ENCODE assay signal across 23 cellular contexts in the genomic region with DNA sequence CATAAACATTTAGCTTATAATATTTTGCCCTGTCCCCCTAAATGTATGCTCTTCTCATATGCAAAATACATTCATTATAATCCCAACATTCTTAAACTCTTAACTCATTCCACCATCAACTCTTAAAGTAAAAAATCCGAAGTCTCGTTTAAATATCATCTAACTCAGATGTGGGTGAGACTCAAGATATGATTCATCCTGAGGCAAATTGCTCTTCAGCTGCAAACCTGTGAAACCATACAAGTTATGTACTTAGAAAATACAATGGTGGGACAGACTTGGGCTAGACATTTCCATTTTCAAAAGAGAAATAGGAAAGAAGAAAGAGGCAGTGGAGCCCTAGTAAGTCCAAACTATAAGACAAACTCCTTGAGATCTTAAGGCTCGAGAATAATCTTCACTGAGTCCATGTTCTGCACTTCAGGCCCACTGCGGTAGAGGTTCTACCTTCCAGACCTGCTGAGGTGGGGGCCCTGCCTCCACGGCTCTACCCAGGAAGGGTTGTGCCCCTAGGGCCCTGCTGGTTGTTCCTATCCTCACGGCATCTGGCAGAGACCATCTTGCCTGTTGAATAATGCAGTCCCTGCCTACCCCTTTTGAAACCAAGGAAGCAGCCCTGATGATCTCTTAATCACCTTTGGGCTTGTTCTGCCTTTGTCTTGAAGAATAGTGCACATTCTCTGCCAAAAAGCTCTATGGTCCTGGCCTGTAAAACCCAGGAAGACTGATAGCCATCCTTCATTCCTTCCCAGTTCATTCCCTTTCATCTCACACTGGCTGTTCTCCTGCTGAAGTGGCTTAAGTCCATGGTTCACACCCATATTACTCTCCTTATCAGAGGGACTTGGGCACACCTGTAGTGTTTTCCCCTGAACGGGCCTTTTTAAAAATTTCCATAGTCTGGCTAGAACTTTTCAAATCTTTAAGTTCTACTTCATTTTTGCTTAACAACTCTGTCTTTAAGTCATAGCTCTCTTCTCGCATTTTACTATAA. TPM values are rescaled to one million over a fixed set of nuclear protein-coding genes. Genes with fewer than 3 reads are reported as not detected.
A peak's percentile ranks its signal among the peaks of the same experiment; 100 is the strongest.
DNase-seq lines count a peak whose midpoint lies in the region; ATAC-seq and TF ChIP-seq lines count a peak whose summit lies in the region.
"Had no signal": no experiment of that assay in that cellular context is flagged by ENCODE, and none has a peak within 500 bp of the region (broad histone marks: within the 10 kb centered on the region; RNA-seq: fewer than 3 reads in every experiment).

No MANE protein-coding gene starts in this region.

- no peaks in the 10 kb centered on the region for H3K9me3 Mint-ChIP-seq in natural killer cell treated with Interleukin-12 subunit alpha and Interleukin-12 subunit beta and Interleukin-15 and Interleukin-18, amount 100 ng/mL, for 72 hours
- H3K9me3 Mint-ChIP-seq in natural killer cell (no peaks in the 10 kb centered on the region), memory B cell (no peaks in the 10 kb centered on the region)
- H3K9me3 Mint-ChIP-seq in activated T-helper 17 cell treated with anti-CD3 and anti-CD28 coated beads, Interleukin-2, amount 50 U/mL, for 72 hours = no peaks in the 10 kb centered on the region
- H3K9me3 Mint-ChIP-seq: activated T-helper 2 cell treated with anti-CD3 and anti-CD28 coated beads, Interferon-gamma antibody, Interleukin-2, Interleukin-4, amounts not matched to agents 10 μg/mL and 5 μg/mL and 100 μg/mL, durations not matched to agents 14 hours and 24 hours and 36 hours; CD4-positive, alpha-beta memory T cell; central memory CD8-positive, alpha-beta T cell; naive B cell; T-helper 2 cell treated with Interferon-gamma antibody and Interleukin-4, amounts not matched to agents 5 μg/mL and 100 μg/mL, for 36 hours had no signal

- H3K36me3 Mint-ChIP-seq in natural killer cell treated with Interleukin-12 subunit alpha and Interleukin-12 subunit beta and Interleukin-15 and Interleukin-18, amount 100 ng/mL, for 72 hours = no peaks in the 10 kb centered on the region
- no peaks in the 10 kb centered on the region for H3K36me3 Mint-ChIP-seq in natural killer cell
- peaks cover 11% of the 10 kb centered on the region for H3K36me3 Mint-ChIP-seq in activated T-helper 17 cell treated with anti-CD3 and anti-CD28 coated beads, Interleukin-2, amount 50 U/mL, for 72 hours (ENCODE audit: low read depth)
- peaks cover 16% of the 10 kb centered on the region for H3K36me3 Mint-ChIP-seq in memory B cell

- intact Hi-C loops in natural killer cell (cut with micrococcal nuclease) = no loop called here

- peak overlapping the region in 1 of 2 donors; percentile 19 for H3K27ac Mint-ChIP-seq in natural killer cell treated with Interleukin-12 subunit alpha and Interleukin-12 subunit beta and Interleukin-15 and Interleukin-18, amount 100 ng/mL, for 72 hours
- H3K27ac Mint-ChIP-seq in natural killer cell (peak overlapping the region in 1 of 2 donors; percentile 69), memory B cell (peak overlapping the region; percentile 19)
- no peak overlapping the region for H3K27ac Mint-ChIP-seq in activated T-helper 17 cell treated with anti-CD3 and anti-CD28 coated beads, Interleukin-2, amount 50 U/mL, for 72 hours
- H3K27ac Mint-ChIP-seq: activated T-helper 2 cell treated with anti-CD3 and anti-CD28 coated beads, Interferon-gamma antibody, Interleukin-2, Interleukin-4, amounts not matched to agents 10 μg/mL and 5 μg/mL and 100 μg/mL, durations not matched to agents 14 hours and 24 hours and 36 hours; T-helper 2 cell treated with Interferon-gamma antibody and Interleukin-4, amounts not matched to agents 5 μg/mL and 100 μg/mL, for 36 hours had no signal

- no peaks in the 10 kb centered on the region for H3K27me3 Mint-ChIP-seq in natural killer cell treated with Interleukin-12 subunit alpha and Interleukin-12 subunit beta and Interleukin-15 and Interleukin-18, amount 100 ng/mL, for 72 hours
- no peaks in the 10 kb centered on the region for H3K27me3 Mint-ChIP-seq in natural killer cell (ENCODE audit: low read depth in 2 of 2)
- no peaks in the 10 kb centered on the region for H3K27me3 Mint-ChIP-seq in activated T-helper 17 cell treated with anti-CD3 and anti-CD28 coated beads, Interleukin-2, amount 50 U/mL, for 72 hours
- no peaks in the 10 kb centered on the region for H3K27me3 Mint-ChIP-seq in memory B cell
- H3K27me3 Mint-ChIP-seq: CD4-positive, alpha-beta memory T cell; central memory CD8-positive, alpha-beta T cell; naive B cell had no signal

- ATAC-seq in natural killer cell treated with Interleukin-12 subunit alpha and Interleukin-12 subunit beta and Interleukin-15 and Interleukin-18, amount 100 ng/mL, for 72 hours = peak in 1 of 2 donors; percentile 82
- ATAC-seq in natural killer cell (no peak), memory B cell (ENCODE audit: low read depth) (no peak), GM21576 (IDR thresholded peaks at IDR 0.05; ENCODE audit: unreplicated experiment) (no peak)
- ATAC-seq in activated T-helper 17 cell treated with anti-CD3 and anti-CD28 coated beads, Interleukin-2, amount 50 U/mL, for 72 hours (replicated peaks) = peak; percentile 76
- ATAC-seq: pancreas, right cardiac atrium had no signal

- peaks cover 13 to 17% of the 10 kb centered on the region in 2 donors for H3K4me1 Mint-ChIP-seq in natural killer cell treated with Interleukin-12 subunit alpha and Interleukin-12 subunit beta and Interleukin-15 and Interleukin-18, amount 100 ng/mL, for 72 hours (ENCODE audit: low read depth in 2 of 2)
- peaks cover 0 to 26% of the 10 kb centered on the region in 2 donors for H3K4me1 Mint-ChIP-seq in natural killer cell
- peaks cover 6% of the 10 kb centered on the region for H3K4me1 Mint-ChIP-seq in activated T-helper 17 cell treated with anti-CD3 and anti-CD28 coated beads, Interleukin-2, amount 50 U/mL, for 72 hours
- peaks cover 15% of the 10 kb centered on the region for H3K4me1 Mint-ChIP-seq in memory B cell

- no peak for DNase-seq in natural killer cell treated with Interleukin-12 subunit alpha and Interleukin-12 subunit beta and Interleukin-15 and Interleukin-18, amount 100 ng/mL, for 72 hours (ENCODE audit: low spot score)
- DNase-seq in natural killer cell (no peak), memory B cell (ENCODE audit: low spot score in 2 of 2) (no peak), superior temporal gyrus (ENCODE audit: extremely low spot score) (no peak), NCI-H187 treated with DMSO at 0.1 percent for 48 hours (lab: John Stamatoyannopoulos, UW) (no peak)
- DNase-seq: activated CD8-positive, alpha-beta memory T cell treated with anti-CD3 and anti-CD28 coated beads for 24 hours; amygdala; CD4-positive, alpha-beta memory T cell; erythroblast; Kasumi-1; kidney glomerular epithelial cell; naive B cell; NCI-H524 treated with DMSO at 0.1 percent for 48 hours; pancreas; right cardiac atrium; RPMI8226; SK-N-SH; stimulated activated CD4-positive, alpha-beta T cell treated with anti-CD3 and anti-CD28 coated beads, Interleukin-15, amount 100 ng/mL, for 24 hours had no signal

- no peak for TF ChIP-seq CTCF in natural killer cell (IDR thresholded peaks at IDR 0.05)

- H3K4me3 Mint-ChIP-seq in natural killer cell treated with Interleukin-12 subunit alpha and Interleukin-12 subunit beta and Interleukin-15 and Interleukin-18, amount 100 ng/mL, for 72 hours = peak overlapping the region; percentile 7
- no peak overlapping the region for H3K4me3 Mint-ChIP-seq in natural killer cell
- no peak overlapping the region for H3K4me3 Mint-ChIP-seq in activated T-helper 17 cell treated with anti-CD3 and anti-CD28 coated beads, Interleukin-2, amount 50 U/mL, for 72 hours
- no peak overlapping the region for H3K4me3 Mint-ChIP-seq in memory B cell
- H3K4me3 Mint-ChIP-seq: CD4-positive, alpha-beta memory T cell; central memory CD8-positive, alpha-beta T cell; naive B cell; T-helper 2 cell treated with Interferon-gamma antibody and Interleukin-4, amounts not matched to agents 5 μg/mL and 100 μg/mL, for 36 hours had no signal

RNA-seq across cellular contexts. Expression of gene INPP5F, which starts 37.3 kb away (rescaled TPM):
- 10 to 100 TPM in 1 of 2 donors, 1 to 10 TPM in 1; 6.7 to 15.4 TPM for total RNA-seq in natural killer cell treated with Interleukin-12 subunit alpha and Interleukin-12 subunit beta and Interleukin-15 and Interleukin-18, amount 100 ng/mL, for 72 hours
- 10 to 100 TPM; 12.8 to 18.2 (median 15.8) TPM for total RNA-seq in natural killer cell
- 10 to 100 TPM; 12.4 to 26.3 TPM for total RNA-seq in activated T-helper 17 cell treated with anti-CD3 and anti-CD28 coated beads, Interleukin-2, amount 50 U/mL, for 72 hours
